ENCODE assay signal across 29 cellular contexts in genomic region chr6:144969873-144970272, GRCh38.
"Had no signal": no experiment of that assay in that cellular context is flagged by ENCODE, and none has a peak within 500 bp of the region (broad histone marks: within the 10 kb centered on the region; RNA-seq: fewer than 3 reads in every experiment).

No MANE protein-coding gene starts in this region.

- H3K9ac ChIP-seq: parathyroid adenoma had no signal

- H3K36me3 Mint-ChIP-seq: immature natural killer cell; naive B cell; natural killer cell; stimulated activated effector memory CD8-positive, alpha-beta T cell treated with anti-CD3 and anti-CD28 coated beads, Interleukin-12 subunit alpha, Interleukin-12 subunit beta, amount 100 ng/mL, for 72 hours; type B pancreatic cell had no signal

- H2AFZ ChIP-seq: parathyroid adenoma had no signal

- H3K27me3 ChIP-seq: heart left ventricle, sigmoid colon, spleen, tibial nerve, uterus had no signal

- H3K27ac ChIP-seq: heart left ventricle, left ventricle myocardium inferior, parathyroid adenoma, prostate gland, sigmoid colon, spleen, tibial nerve, uterus had no signal

- H3K4me3 ChIP-seq: heart left ventricle, left ventricle myocardium inferior, lung, prostate gland, sigmoid colon, spleen, tibial nerve, uterus had no signal

- H3K9me3 Mint-ChIP-seq: immature natural killer cell; natural killer cell; stimulated activated effector memory CD8-positive, alpha-beta T cell treated with anti-CD3 and anti-CD28 coated beads, Interleukin-12 subunit alpha, Interleukin-12 subunit beta, amount 100 ng/mL, for 72 hours; type B pancreatic cell had no signal

- H3K9me3 ChIP-seq: prostate gland, sigmoid colon, uterus had no signal

- H3K4me3 Mint-ChIP-seq: immature natural killer cell; mesothelial cell of epicardium; naive B cell; natural killer cell; nephron progenitor cell; stimulated activated effector memory CD8-positive, alpha-beta T cell treated with anti-CD3 and anti-CD28 coated beads, Interleukin-12 subunit alpha, Interleukin-12 subunit beta, amount 100 ng/mL, for 72 hours; stimulated activated naive CD8-positive, alpha-beta T cell treated with anti-CD3 and anti-CD28 coated beads, Interleukin-15, amount 100 ng/mL, for 72 hours; type B pancreatic cell had no signal

- H3K36me3 ChIP-seq: heart left ventricle, left ventricle myocardium inferior, prostate gland, sigmoid colon, spleen, tibial nerve, uterus had no signal

- ATAC-seq: heart left ventricle; left colon; natural killer cell; right cardiac atrium; stimulated activated effector memory CD8-positive, alpha-beta T cell treated with anti-CD3 and anti-CD28 coated beads, Interleukin-12 subunit alpha, Interleukin-12 subunit beta, amount 100 ng/mL, for 72 hours; stimulated activated naive CD8-positive, alpha-beta T cell treated with anti-CD3 and anti-CD28 coated beads, Interleukin-15, amount 100 ng/mL, for 72 hours had no signal

- FAIRE-seq: islet of Langerhans, kidney, small intestine had no signal

- H3K79me2 ChIP-seq: parathyroid adenoma had no signal

- H3K4me1 ChIP-seq: heart left ventricle, left ventricle myocardium inferior, parathyroid adenoma, prostate gland, sigmoid colon, spleen, tibial nerve, uterus had no signal

- DNase-seq: heart left ventricle; hypothalamus; immature natural killer cell; kidney; left colon; left ventricle myocardium inferior; mesendoderm; naive B cell; natural killer cell; nephron progenitor cell; nucleus accumbens; retina; right cardiac atrium; sigmoid colon; small intestine; spleen; stimulated activated CD4-positive, alpha-beta T cell treated with anti-CD3 and anti-CD28 coated beads, Interleukin-4, amount 100 ng/mL, for 24 hours; stimulated activated naive CD4-positive, alpha-beta T cell treated with Interleukin-2 at 50 U/mL for 16 hours; stimulated activated naive CD8-positive, alpha-beta T cell treated with anti-CD3 and anti-CD28 coated beads, Interleukin-15, amount 100 ng/mL, for 72 hours; substantia nigra; uterus had no signal

- H3K27me3 Mint-ChIP-seq: stimulated activated naive CD8-positive, alpha-beta T cell treated with anti-CD3 and anti-CD28 coated beads, Interleukin-15, amount 100 ng/mL, for 72 hours had no signal

- H3K27ac Mint-ChIP-seq: immature natural killer cell; mesothelial cell of epicardium; naive B cell; natural killer cell; nephron progenitor cell; stimulated activated effector memory CD8-positive, alpha-beta T cell treated with anti-CD3 and anti-CD28 coated beads, Interleukin-12 subunit alpha, Interleukin-12 subunit beta, amount 100 ng/mL, for 72 hours; stimulated activated naive CD8-positive, alpha-beta T cell treated with anti-CD3 and anti-CD28 coated beads, Interleukin-15, amount 100 ng/mL, for 72 hours; type B pancreatic cell had no signal

- H3K4me1 Mint-ChIP-seq: immature natural killer cell; mesothelial cell of epicardium; naive B cell; natural killer cell; nephron progenitor cell; stimulated activated effector memory CD8-positive, alpha-beta T cell treated with anti-CD3 and anti-CD28 coated beads, Interleukin-12 subunit alpha, Interleukin-12 subunit beta, amount 100 ng/mL, for 72 hours; stimulated activated naive CD8-positive, alpha-beta T cell treated with anti-CD3 and anti-CD28 coated beads, Interleukin-15, amount 100 ng/mL, for 72 hours had no signal
